In genomic region chr17:50285941-50286340, GRCh38 we compare ENCODE assay signal across 20 cellular contexts. TPM values are rescaled to one million over a fixed set of nuclear protein-coding genes. Genes with fewer than 3 reads are reported as not detected.
"Had no signal": no experiment of that assay in that cellular context is flagged by ENCODE, and none has a peak within 500 bp of the region (broad histone marks: within the 10 kb centered on the region; RNA-seq: fewer than 3 reads in every experiment).

No MANE protein-coding gene starts in this region.

- H3K27ac Mint-ChIP-seq: dendritic cell treated with granulocyte-macrophage colony-stimulating factor and Interleukin-4, amounts not matched to agents 40 ng/mL and 50 ng/mL, for 4 days; effector memory CD8-positive, alpha-beta T cell; immature natural killer cell; naive B cell; nephron progenitor cell had no signal

- H3K9me3 Mint-ChIP-seq: effector memory CD8-positive, alpha-beta T cell; immature natural killer cell; naive B cell had no signal

- H3K9me3 ChIP-seq: esophagus squamous epithelium, gastroesophageal sphincter, left ventricle myocardium inferior, ovary, right atrium auricular region had no signal

- H3K36me3 ChIP-seq: gastroesophageal sphincter, left ventricle myocardium inferior, ovary, right atrium auricular region had no signal

- H3K27me3 ChIP-seq: esophagus squamous epithelium, gastroesophageal sphincter, ovary, right atrium auricular region had no signal

- H3K4me3 Mint-ChIP-seq: dendritic cell treated with granulocyte-macrophage colony-stimulating factor and Interleukin-4, amounts not matched to agents 40 ng/mL and 50 ng/mL, for 4 days; effector memory CD8-positive, alpha-beta T cell; immature natural killer cell; naive B cell; nephron progenitor cell had no signal

- H3K4me3 ChIP-seq: esophagus squamous epithelium, gastroesophageal sphincter, left ventricle myocardium inferior, lung, ovary, right atrium auricular region had no signal

- ATAC-seq: effector memory CD8-positive, alpha-beta T cell; gastroesophageal sphincter; left cardiac atrium had no signal

- H3K4me1 Mint-ChIP-seq: immature natural killer cell, naive B cell had no signal

- H3K27ac ChIP-seq: epithelial cell of prostate, esophagus squamous epithelium, gastroesophageal sphincter, left ventricle myocardium inferior, right atrium auricular region had no signal

- DNase-seq: effector memory CD8-positive, alpha-beta T cell; esophagus squamous epithelium; foreskin fibroblast; immature natural killer cell; left cardiac atrium; left ventricle myocardium inferior; mesenchymal stem cell; naive B cell; nephron progenitor cell; nucleus accumbens; small intestine; stimulated activated CD4-positive, alpha-beta T cell treated with anti-CD3 and anti-CD28 coated beads, Interleukin-12 subunit alpha, Interleukin-12 subunit beta, amount 100 ng/mL, for 4 hours; stimulated activated naive CD4-positive, alpha-beta T cell treated with Interleukin-2 at 50 U/mL for 16 hours; trophoblast cell had no signal

- H3K36me3 Mint-ChIP-seq: immature natural killer cell, naive B cell had no signal

RNA-seq across cellular contexts. Expression of gene TMEM92, which starts 11.7 kb away (rescaled TPM):
- total RNA-seq: left ventricle myocardium inferior, right atrium auricular region had no signal
